17 cellular contexts compared by ENCODE assay signal in the genomic region with DNA sequence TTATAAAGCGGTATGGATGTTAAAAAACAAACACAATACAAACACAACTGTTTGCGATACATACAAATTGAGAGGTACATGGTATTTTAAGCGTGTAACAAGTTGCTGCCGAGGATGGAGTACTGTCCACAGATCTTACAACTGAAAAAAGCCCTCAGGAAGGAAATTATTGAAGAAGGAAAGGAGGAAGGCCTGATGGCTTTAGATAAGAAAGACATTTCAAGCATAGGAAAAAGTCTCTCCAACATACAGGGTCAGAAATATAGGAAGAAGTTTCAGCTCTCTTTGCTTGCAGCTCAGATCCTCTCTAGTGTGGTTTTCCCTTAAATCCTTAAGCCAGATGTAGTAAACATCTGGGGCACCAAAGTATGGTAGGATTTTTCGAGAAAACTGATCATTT. TPM values are rescaled to one million over a fixed set of nuclear protein-coding genes. Genes with fewer than 3 reads are reported as not detected.
A peak's percentile ranks its signal among the peaks of the same experiment; 100 is the strongest.
DNase-seq lines count a peak whose midpoint lies in the region; ATAC-seq and TF ChIP-seq lines count a peak whose summit lies in the region.
"Had no signal": no experiment of that assay in that cellular context is flagged by ENCODE, and none has a peak within 500 bp of the region (broad histone marks: within the 10 kb centered on the region; RNA-seq: fewer than 3 reads in every experiment).

No MANE protein-coding gene starts in this region.

- H3K27ac Mint-ChIP-seq in activated naive CD8-positive, alpha-beta T cell treated with anti-CD3 and anti-CD28 coated beads, Interleukin-2, amount 10 ng/mL, durations not matched to agents 7 days and 5 days = peak overlapping the region; percentile 35
- H3K27ac Mint-ChIP-seq in activated naive CD8-positive, alpha-beta T cell treated with anti-CD3 and anti-CD28 coated beads, Interleukin-2, amount 50 U/mL, for 24 hours = no peak overlapping the region
- H3K27ac Mint-ChIP-seq in T-helper 17 cell = peak overlapping the region; percentile 47
- H3K27ac Mint-ChIP-seq in immature natural killer cell = peak overlapping the region; percentile 69 to 98 (median 92)
- H3K27ac Mint-ChIP-seq: B cell, HFFc6 had no signal

- H3K27me3 Mint-ChIP-seq in activated naive CD8-positive, alpha-beta T cell treated with anti-CD3 and anti-CD28 coated beads, Interleukin-2, amount 10 ng/mL, durations not matched to agents 7 days and 5 days = no peaks in the 10 kb centered on the region
- H3K27me3 Mint-ChIP-seq in activated naive CD8-positive, alpha-beta T cell treated with anti-CD3 and anti-CD28 coated beads, Interleukin-2, amount 50 U/mL, for 24 hours = no peaks in the 10 kb centered on the region
- H3K27me3 Mint-ChIP-seq in T-helper 17 cell (no peaks in the 10 kb centered on the region), immature natural killer cell (ENCODE audit: low read depth in 3 of 3) (peaks cover 5 to 10% (median 8%) of the 10 kb centered on the region in 3 donors)
- H3K27me3 Mint-ChIP-seq: B cell had no signal

- DNase-seq in activated naive CD8-positive, alpha-beta T cell treated with anti-CD3 and anti-CD28 coated beads, Interleukin-2, amount 10 ng/mL, durations not matched to agents 7 days and 5 days = no peak
- no peak for DNase-seq in activated naive CD8-positive, alpha-beta T cell treated with anti-CD3 and anti-CD28 coated beads, Interleukin-2, amount 50 U/mL, for 24 hours
- no peak for DNase-seq in T-helper 17 cell
- no peak for DNase-seq in immature natural killer cell
- DNase-seq in NCI-H1436 treated with DMSO at 0.1 percent for 48 hours (lab: John Stamatoyannopoulos, UW) = no peak
- no peak for DNase-seq in GM20000 (ENCODE audit: low spot score)
- DNase-seq: HFFc6, KG1, MG63, NCI-H1105, NCI-H187, NCI-H2171 treated with DMSO at 0.1 percent for 48 hours, NCI-H774 had no signal

- peaks cover 36% of the 10 kb centered on the region for H3K4me1 Mint-ChIP-seq in activated naive CD8-positive, alpha-beta T cell treated with anti-CD3 and anti-CD28 coated beads, Interleukin-2, amount 10 ng/mL, durations not matched to agents 7 days and 5 days
- peaks cover 26% of the 10 kb centered on the region for H3K4me1 Mint-ChIP-seq in activated naive CD8-positive, alpha-beta T cell treated with anti-CD3 and anti-CD28 coated beads, Interleukin-2, amount 50 U/mL, for 24 hours
- H3K4me1 Mint-ChIP-seq in T-helper 17 cell (peaks cover 3% of the 10 kb centered on the region), immature natural killer cell (peaks cover 79 to 94% of the 10 kb centered on the region in 2 donors)
- H3K4me1 Mint-ChIP-seq: B cell had no signal

- ATAC-seq in activated naive CD8-positive, alpha-beta T cell treated with anti-CD3 and anti-CD28 coated beads, Interleukin-2, amount 10 ng/mL, durations not matched to agents 7 days and 5 days (ENCODE audit: low read depth) = no peak
- no peak for ATAC-seq in activated naive CD8-positive, alpha-beta T cell treated with anti-CD3 and anti-CD28 coated beads, Interleukin-2, amount 50 U/mL, for 24 hours
- ATAC-seq in T-helper 17 cell = no peak
- no peak for ATAC-seq in GM19455 (IDR thresholded peaks at IDR 0.05; ENCODE audit: unreplicated experiment)
- ATAC-seq: Panc1, Right ventricle myocardium inferior had no signal

- H3K9me3 Mint-ChIP-seq in activated naive CD8-positive, alpha-beta T cell treated with anti-CD3 and anti-CD28 coated beads, Interleukin-2, amount 10 ng/mL, durations not matched to agents 7 days and 5 days = no peaks in the 10 kb centered on the region
- no peaks in the 10 kb centered on the region for H3K9me3 Mint-ChIP-seq in activated naive CD8-positive, alpha-beta T cell treated with anti-CD3 and anti-CD28 coated beads, Interleukin-2, amount 50 U/mL, for 24 hours
- no peaks in the 10 kb centered on the region for H3K9me3 Mint-ChIP-seq in immature natural killer cell
- H3K9me3 Mint-ChIP-seq: HFFc6 had no signal

- H3K36me3 Mint-ChIP-seq in activated naive CD8-positive, alpha-beta T cell treated with anti-CD3 and anti-CD28 coated beads, Interleukin-2, amount 10 ng/mL, durations not matched to agents 7 days and 5 days = peaks cover 42% of the 10 kb centered on the region
- peaks cover 71% of the 10 kb centered on the region for H3K36me3 Mint-ChIP-seq in activated naive CD8-positive, alpha-beta T cell treated with anti-CD3 and anti-CD28 coated beads, Interleukin-2, amount 50 U/mL, for 24 hours (ENCODE audit: low read depth)
- peaks cover 29% of the 10 kb centered on the region for H3K36me3 Mint-ChIP-seq in T-helper 17 cell (ENCODE audit: low read depth)
- H3K36me3 Mint-ChIP-seq in immature natural killer cell = peaks cover 35 to 55% (median 45%) of the 10 kb centered on the region in 3 donors

- H3K4me3 Mint-ChIP-seq in activated naive CD8-positive, alpha-beta T cell treated with anti-CD3 and anti-CD28 coated beads, Interleukin-2, amount 10 ng/mL, durations not matched to agents 7 days and 5 days = no peak overlapping the region
- no peak overlapping the region for H3K4me3 Mint-ChIP-seq in activated naive CD8-positive, alpha-beta T cell treated with anti-CD3 and anti-CD28 coated beads, Interleukin-2, amount 50 U/mL, for 24 hours
- no peak overlapping the region for H3K4me3 Mint-ChIP-seq in T-helper 17 cell
- peak overlapping the region; percentile 4 to 87 (median 76) for H3K4me3 Mint-ChIP-seq in immature natural killer cell
- H3K4me3 Mint-ChIP-seq: B cell, HFFc6 had no signal

- no peak for TF ChIP-seq CTCF in GM20000 (IDR thresholded peaks at IDR 0.05; ENCODE audit: extremely low read depth, missing control alignments)

- H3K9me3 ChIP-seq in T-helper 17 cell (ENCODE audit: control insufficient read depth, low read length, poor library complexity, severe bottlenecking) = no peaks in the 10 kb centered on the region
- H3K9me3 ChIP-seq: MG63 had no signal

- POLR2A ChIA-PET in activated naive CD8-positive, alpha-beta T cell treated with anti-CD3 and anti-CD28 coated beads, Interleukin-2, amount 10 ng/mL, durations not matched to agents 7 days and 5 days (lab: Charles Lee) = no interaction called here

RNA-seq across cellular contexts. Expression of a gene that starts 25.0 kb away (rescaled TPM):
- total RNA-seq in activated naive CD8-positive, alpha-beta T cell treated with anti-CD3 and anti-CD28 coated beads, Interleukin-2, amount 10 ng/mL, durations not matched to agents 7 days and 5 days = 10 to 100 TPM; 42.0 to 42.9 TPM
- 10 to 100 TPM; 24.1 to 24.9 TPM for total RNA-seq in T-helper 17 cell
- 10 to 100 TPM in 1 of 3 donors, 1 to 10 TPM in 2; 3.0 to 14.1 (median 7.5) TPM for polyA plus RNA-seq in immature natural killer cell

RNA-seq across cellular contexts. Expression of a gene that starts 42.8 kb away (rescaled TPM):
- total RNA-seq in activated naive CD8-positive, alpha-beta T cell treated with anti-CD3 and anti-CD28 coated beads, Interleukin-2, amount 10 ng/mL, durations not matched to agents 7 days and 5 days = under 1 TPM; 0.28 to 0.30 TPM
- total RNA-seq in T-helper 17 cell = under 1 TPM in 1 of 2 donors, not detected in 1; 0.65 TPM
- under 1 TPM in 1 of 3 donors, not detected in 2; 0.08 TPM for polyA plus RNA-seq in immature natural killer cell
- total RNA-seq: HFFc6 had no signal

Comparison
In these comparisons a context has a peak if more than half of its experiments do, and no peak if none do; other contexts are left out.
1. H3K4me3 Mint-ChIP-seq: peak in immature natural killer cell (5 of 5); none in activated naive CD8-positive, alpha-beta T cell treated with anti-CD3 and anti-CD28 coated beads, Interleukin-2, amount 10 ng/mL, durations not matched to agents 7 days and 5 days (single experiment), activated naive CD8-positive, alpha-beta T cell treated with anti-CD3 and anti-CD28 coated beads, Interleukin-2, amount 50 U/mL, for 24 hours (single experiment) and T-helper 17 cell (single experiment).